1 cellular context compared by ENCODE assay signal in the genomic region with DNA sequence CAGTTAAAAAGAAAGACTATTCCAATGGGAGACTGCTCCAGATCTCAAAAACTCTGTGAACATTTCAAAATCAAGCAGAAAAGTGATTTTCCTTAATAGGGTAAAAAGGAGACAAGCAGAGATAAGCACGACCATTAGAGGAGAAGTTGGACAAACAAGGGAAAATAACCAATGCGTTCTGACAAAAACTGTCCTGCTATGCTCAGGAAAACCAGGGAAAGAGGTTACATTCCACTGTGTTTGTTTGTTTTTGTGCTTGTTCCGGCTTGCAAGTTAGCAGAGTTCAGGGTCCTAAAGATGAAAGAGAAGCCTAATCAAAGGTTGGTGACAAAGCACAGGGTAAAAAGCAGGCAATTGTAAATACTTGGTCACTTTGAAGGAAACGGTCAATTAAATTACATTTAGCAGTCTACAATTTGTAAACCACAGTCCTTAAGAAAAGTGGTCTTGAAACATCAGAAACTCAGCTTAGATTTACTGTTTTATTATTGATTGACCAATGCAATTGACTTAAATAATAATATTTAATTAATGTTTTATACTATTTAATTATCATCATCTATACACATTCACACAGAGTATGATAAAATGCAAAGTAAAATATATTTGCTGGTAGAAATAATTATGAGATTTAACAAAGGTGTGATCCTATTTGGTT.
A peak's percentile ranks its signal among the peaks of the same experiment; 100 is the strongest.
TF ChIP-seq lines count a peak whose summit lies in the region.

No MANE protein-coding gene starts in this region.

TF ChIP-seq in HepG2, 621 proteins besides CTCF, POLR2A, EP300 and RAD21 (continued from another document and continues in another):
- TF ChIP-seq, protein P1, sequence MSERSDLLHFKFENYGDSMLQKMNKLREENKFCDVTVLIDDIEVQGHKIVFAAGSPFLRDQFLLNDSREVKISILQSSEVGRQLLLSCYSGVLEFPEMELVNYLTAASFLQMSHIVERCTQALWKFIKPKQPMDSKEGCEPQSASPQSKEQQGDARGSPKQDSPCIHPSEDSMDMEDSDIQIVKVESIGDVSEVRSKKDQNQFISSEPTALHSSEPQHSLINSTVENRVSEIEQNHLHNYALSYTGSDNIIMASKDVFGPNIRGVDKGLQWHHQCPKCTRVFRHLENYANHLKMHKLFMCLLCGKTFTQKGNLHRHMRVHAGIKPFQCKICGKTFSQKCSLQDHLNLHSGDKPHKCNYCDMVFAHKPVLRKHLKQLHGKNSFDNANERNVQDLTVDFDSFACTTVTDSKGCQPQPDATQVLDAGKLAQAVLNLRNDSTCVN (CRISPR knock-in tag; IDR thresholded peaks at IDR 0.05; ENCODE audit: borderline replicate concordance) = no peak
- TF ChIP-seq ZNF256 (CRISPR knock-in tag; conservative IDR thresholded peaks at IDR 0.05) (no peak), NFE2L1 (CRISPR knock-in tag; IDR thresholded peaks at IDR 0.05; ENCODE audit: borderline replicate concordance) (no peak), ZNF670 (CRISPR knock-in tag; IDR thresholded peaks at IDR 0.05; ENCODE audit: borderline replicate concordance) (no peak), JUN (CRISPR knock-in tag; IDR thresholded peaks at IDR 0.05) (0 out of 2 replicates have a peak, but pooled peaks have one; percentile 58), ZFP62 (CRISPR knock-in tag; IDR thresholded peaks at IDR 0.05) (no peak), LRRFIP1 (CRISPR knock-in tag; conservative IDR thresholded peaks at IDR 0.05) (no peak), NFKBIZ (CRISPR knock-in tag; IDR thresholded peaks at IDR 0.05) (0 out of 2 replicates have a peak, but pooled peaks have one; percentile 74), KLF12 (CRISPR knock-in tag; IDR thresholded peaks at IDR 0.05; ENCODE audit: borderline replicate concordance) (no peak), HDAC1 (CRISPR knock-in tag; IDR thresholded peaks at IDR 0.05) (peak; percentile 29; the same call in 1 of the 2 replicates), ZNF180 (CRISPR knock-in tag; IDR thresholded peaks at IDR 0.05; ENCODE audit: borderline replicate concordance, low read depth) (no peak), ZNF704 (CRISPR knock-in tag; IDR thresholded peaks at IDR 0.05; ENCODE audit: borderline replicate concordance) (no peak), ZNF350 (CRISPR knock-in tag; IDR thresholded peaks at IDR 0.05; ENCODE audit: borderline replicate concordance, low read depth) (no peak), ZNF883 (CRISPR knock-in tag; IDR thresholded peaks at IDR 0.05; ENCODE audit: not compliant biosample characterization) (no peak), ZNF367 (CRISPR knock-in tag; IDR thresholded peaks at IDR 0.05; ENCODE audit: borderline replicate concordance) (no peak), SNAPC2 (CRISPR knock-in tag; IDR thresholded peaks at IDR 0.05) (no peak), ZNF770 (CRISPR knock-in tag; IDR thresholded peaks at IDR 0.05) (no peak), IRF1 (CRISPR knock-in tag; IDR thresholded peaks at IDR 0.05; ENCODE audit: low read depth) (no peak), MED1 (CRISPR knock-in tag; IDR thresholded peaks at IDR 0.05) (peak; percentile 100), ZNF558 (CRISPR knock-in tag; IDR thresholded peaks at IDR 0.05; ENCODE audit: borderline replicate concordance) (no peak), U2AF1 (optimal IDR thresholded peaks at IDR 0.05; ENCODE audit: low read depth, low read length) (no peak), ZFX (CRISPR knock-in tag; IDR thresholded peaks at IDR 0.05; ENCODE audit: low read depth) (no peak)
- TF ChIP-seq, protein P2, sequence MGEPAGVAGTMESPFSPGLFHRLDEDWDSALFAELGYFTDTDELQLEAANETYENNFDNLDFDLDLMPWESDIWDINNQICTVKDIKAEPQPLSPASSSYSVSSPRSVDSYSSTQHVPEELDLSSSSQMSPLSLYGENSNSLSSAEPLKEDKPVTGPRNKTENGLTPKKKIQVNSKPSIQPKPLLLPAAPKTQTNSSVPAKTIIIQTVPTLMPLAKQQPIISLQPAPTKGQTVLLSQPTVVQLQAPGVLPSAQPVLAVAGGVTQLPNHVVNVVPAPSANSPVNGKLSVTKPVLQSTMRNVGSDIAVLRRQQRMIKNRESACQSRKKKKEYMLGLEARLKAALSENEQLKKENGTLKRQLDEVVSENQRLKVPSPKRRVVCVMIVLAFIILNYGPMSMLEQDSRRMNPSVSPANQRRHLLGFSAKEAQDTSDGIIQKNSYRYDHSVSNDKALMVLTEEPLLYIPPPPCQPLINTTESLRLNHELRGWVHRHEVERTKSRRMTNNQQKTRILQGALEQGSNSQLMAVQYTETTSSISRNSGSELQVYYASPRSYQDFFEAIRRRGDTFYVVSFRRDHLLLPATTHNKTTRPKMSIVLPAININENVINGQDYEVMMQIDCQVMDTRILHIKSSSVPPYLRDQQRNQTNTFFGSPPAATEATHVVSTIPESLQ (CRISPR knock-in tag; conservative IDR thresholded peaks at IDR 0.05) = no peak
- TF ChIP-seq, protein P3, sequence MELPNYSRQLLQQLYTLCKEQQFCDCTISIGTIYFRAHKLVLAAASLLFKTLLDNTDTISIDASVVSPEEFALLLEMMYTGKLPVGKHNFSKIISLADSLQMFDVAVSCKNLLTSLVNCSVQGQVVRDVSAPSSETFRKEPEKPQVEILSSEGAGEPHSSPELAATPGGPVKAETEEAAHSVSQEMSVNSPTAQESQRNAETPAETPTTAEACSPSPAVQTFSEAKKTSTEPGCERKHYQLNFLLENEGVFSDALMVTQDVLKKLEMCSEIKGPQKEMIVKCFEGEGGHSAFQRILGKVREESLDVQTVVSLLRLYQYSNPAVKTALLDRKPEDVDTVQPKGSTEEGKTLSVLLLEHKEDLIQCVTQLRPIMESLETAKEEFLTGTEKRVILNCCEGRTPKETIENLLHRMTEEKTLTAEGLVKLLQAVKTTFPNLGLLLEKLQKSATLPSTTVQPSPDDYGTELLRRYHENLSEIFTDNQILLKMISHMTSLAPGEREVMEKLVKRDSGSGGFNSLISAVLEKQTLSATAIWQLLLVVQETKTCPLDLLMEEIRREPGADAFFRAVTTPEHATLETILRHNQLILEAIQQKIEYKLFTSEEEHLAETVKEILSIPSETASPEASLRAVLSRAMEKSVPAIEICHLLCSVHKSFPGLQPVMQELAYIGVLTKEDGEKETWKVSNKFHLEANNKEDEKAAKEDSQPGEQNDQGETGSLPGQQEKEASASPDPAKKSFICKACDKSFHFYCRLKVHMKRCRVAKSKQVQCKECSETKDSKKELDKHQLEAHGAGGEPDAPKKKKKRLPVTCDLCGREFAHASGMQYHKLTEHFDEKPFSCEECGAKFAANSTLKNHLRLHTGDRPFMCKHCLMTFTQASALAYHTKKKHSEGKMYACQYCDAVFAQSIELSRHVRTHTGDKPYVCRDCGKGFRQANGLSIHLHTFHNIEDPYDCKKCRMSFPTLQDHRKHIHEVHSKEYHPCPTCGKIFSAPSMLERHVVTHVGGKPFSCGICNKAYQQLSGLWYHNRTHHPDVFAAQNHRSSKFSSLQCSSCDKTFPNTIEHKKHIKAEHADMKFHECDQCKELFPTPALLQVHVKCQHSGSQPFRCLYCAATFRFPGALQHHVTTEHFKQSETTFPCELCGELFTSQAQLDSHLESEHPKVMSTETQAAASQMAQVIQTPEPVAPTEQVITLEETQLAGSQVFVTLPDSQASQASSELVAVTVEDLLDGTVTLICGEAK (IDR thresholded peaks at IDR 0.05) = no peak
- TF ChIP-seq, protein P3 (CRISPR knock-in tag; IDR thresholded peaks at IDR 0.05) = no peak; the same call in 1 of the 2 replicates
- TF ChIP-seq, protein P4, sequence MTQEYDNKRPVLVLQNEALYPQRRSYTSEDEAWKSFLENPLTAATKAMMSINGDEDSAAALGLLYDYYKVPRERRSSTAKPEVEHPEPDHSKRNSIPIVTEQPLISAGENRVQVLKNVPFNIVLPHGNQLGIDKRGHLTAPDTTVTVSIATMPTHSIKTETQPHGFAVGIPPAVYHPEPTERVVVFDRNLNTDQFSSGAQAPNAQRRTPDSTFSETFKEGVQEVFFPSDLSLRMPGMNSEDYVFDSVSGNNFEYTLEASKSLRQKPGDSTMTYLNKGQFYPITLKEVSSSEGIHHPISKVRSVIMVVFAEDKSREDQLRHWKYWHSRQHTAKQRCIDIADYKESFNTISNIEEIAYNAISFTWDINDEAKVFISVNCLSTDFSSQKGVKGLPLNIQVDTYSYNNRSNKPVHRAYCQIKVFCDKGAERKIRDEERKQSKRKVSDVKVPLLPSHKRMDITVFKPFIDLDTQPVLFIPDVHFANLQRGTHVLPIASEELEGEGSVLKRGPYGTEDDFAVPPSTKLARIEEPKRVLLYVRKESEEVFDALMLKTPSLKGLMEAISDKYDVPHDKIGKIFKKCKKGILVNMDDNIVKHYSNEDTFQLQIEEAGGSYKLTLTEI (CRISPR knock-in tag; conservative IDR thresholded peaks at IDR 0.05) = no peak
